In the genomic region with DNA sequence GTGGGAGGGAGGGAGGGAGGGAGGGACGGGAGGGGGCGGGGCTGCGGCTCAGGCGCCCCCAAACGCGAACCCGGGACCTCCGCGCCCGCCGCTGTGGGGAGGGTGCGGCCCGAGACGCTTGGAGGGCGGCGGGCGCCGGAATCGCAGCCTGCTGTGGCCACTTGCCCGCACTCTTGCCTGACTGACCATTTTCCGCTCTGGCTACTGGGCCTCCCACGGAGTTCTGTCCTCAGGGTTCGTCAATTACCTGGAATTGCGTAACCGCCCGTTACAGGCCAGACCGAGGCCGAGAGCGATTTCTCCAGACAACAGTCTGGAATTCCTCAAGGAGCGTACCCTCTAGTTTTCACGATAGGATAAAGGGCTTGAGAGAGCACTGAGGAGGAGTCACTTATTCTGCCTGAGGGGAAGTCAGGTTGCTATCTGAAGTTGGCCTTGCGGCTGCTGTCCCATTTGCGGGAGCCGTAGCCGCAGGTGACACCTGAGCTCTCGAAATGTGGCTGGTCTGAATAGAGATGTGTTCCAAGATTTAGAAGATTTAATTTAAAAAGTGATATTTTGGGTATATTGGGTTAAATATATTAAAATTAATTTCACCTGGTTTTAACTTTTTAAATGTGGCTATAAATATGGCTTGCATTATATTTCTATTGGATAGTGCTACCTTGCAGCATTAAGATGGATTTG, we compare ENCODE assay signal across 8 cellular contexts. TPM values are rescaled to one million over a fixed set of nuclear protein-coding genes. Genes with fewer than 3 reads are reported as not detected.
DNase-seq lines count a peak whose midpoint lies in the region; ATAC-seq, FAIRE-seq and TF ChIP-seq lines count a peak whose summit lies in the region.

No MANE protein-coding gene starts in this region.

- TF ChIP-seq CTCF in kidney epithelial cell (IDR thresholded peaks at IDR 0.05; ENCODE audit: insufficient read depth, low read length, poor library complexity, severe bottlenecking), result no peak

- no peak for TF ChIP-seq POLR2A in GM12892 (IDR thresholded peaks at IDR 0.05; ENCODE audit: low read depth, low read length)

- DNase-seq in ACHN, result peak; percentile 87
- DNase-seq in GM12892 (ENCODE audit: insufficient read length), result no peak
- DNase-seq in NCI-H748 treated with DMSO at 0.1 percent for 48 hours (lab: John Stamatoyannopoulos, UW), result peak; percentile 49
- DNase-seq in T47D (ENCODE audit: low read depth in 1 of 2, low spot score in 1 of 2), result peak; percentile 57 to 82
- DNase-seq in kidney epithelial cell (ENCODE audit: low read depth), result peak; percentile 49
- DNase-seq in stimulated activated naive CD8-positive, alpha-beta T cell treated with anti-CD3 and anti-CD28 coated beads, Interleukin-15, amount 100 ng/mL, for 72 hours, result no peak
- no peak for DNase-seq in activated gamma-delta T cell treated with Interleukin-2 at 50 U/mL for 16 hours

- no peaks in the 10 kb centered on the region for H3K9me3 Mint-ChIP-seq in stimulated activated naive CD8-positive, alpha-beta T cell treated with anti-CD3 and anti-CD28 coated beads, Interleukin-15, amount 100 ng/mL, for 72 hours

- no peaks in the 10 kb centered on the region for H3K27me3 Mint-ChIP-seq in stimulated activated naive CD8-positive, alpha-beta T cell treated with anti-CD3 and anti-CD28 coated beads, Interleukin-15, amount 100 ng/mL, for 72 hours

- H3K27me3 ChIP-seq in kidney epithelial cell (ENCODE audit: control insufficient read depth, insufficient read depth, low read length), result no peaks in the 10 kb centered on the region

- in situ Hi-C loops in ACHN (cut with HindIII; ENCODE audit: low pct_ligation_motif_present, low pct_unique_long_range_greater_than_20kb, low sequenced_read_pairs) (no loop called here), T47D (cut with HindIII; ENCODE audit: low pct_unique_long_range_greater_than_20kb, low sequenced_read_pairs) (no loop called here)

- peak overlapping the region; percentile 75 to 80 for H3K4me3 Mint-ChIP-seq in stimulated activated naive CD8-positive, alpha-beta T cell treated with anti-CD3 and anti-CD28 coated beads, Interleukin-15, amount 100 ng/mL, for 72 hours

- H3K4me3 ChIP-seq in kidney epithelial cell (ENCODE audit: low read depth, low read length), result peak overlapping the region; percentile 86

- peak; percentile 53 for FAIRE-seq in GM12892 (lab: Jason Lieb, UNC)

- peak; percentile 3 for ATAC-seq in HG03045 (IDR thresholded peaks at IDR 0.05; ENCODE audit: unreplicated experiment)
- peak; percentile 61 for ATAC-seq in stimulated activated naive CD8-positive, alpha-beta T cell treated with anti-CD3 and anti-CD28 coated beads, Interleukin-15, amount 100 ng/mL, for 72 hours

- peaks cover 28% of the 10 kb centered on the region for H3K4me1 Mint-ChIP-seq in stimulated activated naive CD8-positive, alpha-beta T cell treated with anti-CD3 and anti-CD28 coated beads, Interleukin-15, amount 100 ng/mL, for 72 hours

- no peaks in the 10 kb centered on the region for H3K36me3 ChIP-seq in kidney epithelial cell (ENCODE audit: control insufficient read depth, insufficient read depth, low read length)

- H3K27ac Mint-ChIP-seq in stimulated activated naive CD8-positive, alpha-beta T cell treated with anti-CD3 and anti-CD28 coated beads, Interleukin-15, amount 100 ng/mL, for 72 hours, result no peak overlapping the region

RNA-seq across cellular contexts. Expression of a gene that starts 0.4 kb away (rescaled TPM):
- 2.9 TPM for polyA plus RNA-seq in GM12892 (2012; ENCODE audit: missing spikeins)
- total RNA-seq in kidney epithelial cell, result 13.3 and 13.5 TPM in 2 replicates

Comparison
In these comparisons a context has a peak if more than half of its experiments do, and no peak if none do; other contexts are left out.
1. DNase-seq: peak in ACHN (single experiment), NCI-H748 treated with DMSO at 0.1 percent for 48 hours (single experiment), T47D (2 of 2) and kidney epithelial cell (single experiment); none in GM12892 (single experiment), stimulated activated naive CD8-positive, alpha-beta T cell treated with anti-CD3 and anti-CD28 coated beads, Interleukin-15, amount 100 ng/mL, for 72 hours (0 of 2) and activated gamma-delta T cell treated with Interleukin-2 at 50 U/mL for 16 hours (single experiment).